Comparison of ENCODE assay signal across 9 cellular contexts in the genomic region with DNA sequence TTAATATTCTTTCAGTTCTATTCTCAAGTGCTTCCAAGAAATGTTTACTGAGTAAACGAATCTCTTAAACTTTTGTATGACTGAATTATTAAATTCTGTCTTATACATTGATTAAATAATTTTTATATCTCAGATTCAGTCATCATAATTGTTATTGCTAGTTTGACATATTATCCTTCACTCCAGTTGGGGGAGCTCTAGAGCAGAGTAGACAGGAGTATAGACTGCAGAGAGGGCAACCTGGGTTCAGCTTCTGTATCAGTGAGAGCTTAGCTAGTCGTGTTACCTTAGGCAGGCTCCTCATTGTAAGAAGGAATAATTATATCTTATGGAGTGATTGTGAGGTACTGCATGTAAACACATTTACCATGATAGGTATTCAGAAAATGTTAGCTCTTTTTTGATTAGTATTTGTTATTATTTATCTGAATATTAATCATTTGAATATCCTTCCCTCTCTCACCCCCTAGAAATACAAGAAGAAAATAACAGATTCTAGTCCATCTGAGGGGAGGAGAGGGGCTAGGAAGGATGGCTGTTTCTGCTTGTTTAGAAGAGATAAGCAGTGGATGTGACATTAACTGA. TPM values are rescaled to one million over a fixed set of nuclear protein-coding genes. Genes with fewer than 3 reads are reported as not detected.
A peak's percentile ranks its signal among the peaks of the same experiment; 100 is the strongest.
DNase-seq lines count a peak whose midpoint lies in the region; ATAC-seq, FAIRE-seq and TF ChIP-seq lines count a peak whose summit lies in the region.
"Had no signal": no experiment of that assay in that cellular context is flagged by ENCODE, and none has a peak within 500 bp of the region (broad histone marks: within the 10 kb centered on the region; RNA-seq: fewer than 3 reads in every experiment).

No MANE protein-coding gene starts in this region.

- H3K27ac ChIP-seq in thyroid gland, result no peak overlapping the region
- no peak overlapping the region for H3K27ac ChIP-seq in suprapubic skin

- peak; percentile 84 for ATAC-seq in GM18870 (IDR thresholded peaks at IDR 0.05; ENCODE audit: unreplicated experiment)
- peak; percentile 93 for ATAC-seq in HG03039 (IDR thresholded peaks at IDR 0.05; ENCODE audit: unreplicated experiment)
- ATAC-seq in activated naive CD8-positive, alpha-beta T cell treated with anti-CD3 and anti-CD28 coated beads, Interleukin-2, amount 50 U/mL, for 24 hours, result peak; percentile 84

- no peaks in the 10 kb centered on the region for H3K9me3 Mint-ChIP-seq in activated naive CD8-positive, alpha-beta T cell treated with anti-CD3 and anti-CD28 coated beads, Interleukin-2, amount 50 U/mL, for 24 hours
- H3K9me3 Mint-ChIP-seq: stimulated activated naive CD8-positive, alpha-beta T cell treated with anti-CD3 and anti-CD28 coated beads, Interleukin-15, Interleukin-2, amounts not matched to agents 100 ng/mL and 50 ng/mL, for 24 hours had no signal

- H3K4me1 ChIP-seq in thyroid gland, result no peaks in the 10 kb centered on the region
- no peaks in the 10 kb centered on the region for H3K4me1 ChIP-seq in suprapubic skin

- no peaks in the 10 kb centered on the region for H3K27me3 Mint-ChIP-seq in activated naive CD8-positive, alpha-beta T cell treated with anti-CD3 and anti-CD28 coated beads, Interleukin-2, amount 50 U/mL, for 24 hours
- H3K27me3 Mint-ChIP-seq: stimulated activated naive CD8-positive, alpha-beta T cell treated with anti-CD3 and anti-CD28 coated beads, Interleukin-15, Interleukin-2, amounts not matched to agents 100 ng/mL and 50 ng/mL, for 24 hours had no signal

- H3K9me3 ChIP-seq in thyroid gland (no peaks in the 10 kb centered on the region), suprapubic skin (no peaks in the 10 kb centered on the region)

- intact Hi-C loops in thyroid gland (cut with DNase I), result no loop called here

- no peak for FAIRE-seq in D721Med (lab: Jason Lieb, UNC)

- 21 to 27% methylated on average over 2 of the region's 2 CpGs for whole genome bisulfite sequencing in thyroid gland, 2 donors
- 35% methylated on average over 2 of the region's 2 CpGs for whole genome bisulfite sequencing in suprapubic skin

- H3K4me1 Mint-ChIP-seq in activated naive CD8-positive, alpha-beta T cell treated with anti-CD3 and anti-CD28 coated beads, Interleukin-2, amount 50 U/mL, for 24 hours, result peaks cover 10% of the 10 kb centered on the region

- TF ChIP-seq EP300 in suprapubic skin (IDR thresholded peaks at IDR 0.05), result no peak

- peaks cover 15% of the 10 kb centered on the region for H3K36me3 Mint-ChIP-seq in activated naive CD8-positive, alpha-beta T cell treated with anti-CD3 and anti-CD28 coated beads, Interleukin-2, amount 50 U/mL, for 24 hours (ENCODE audit: low read depth)

- TF ChIP-seq POLR2A in thyroid gland (IDR thresholded peaks at IDR 0.05) (no peak), suprapubic skin (IDR thresholded peaks at IDR 0.05) (no peak)

- DNase-seq in D721Med (ENCODE audit: insufficient read length, low spot score), result no peak
- peak; percentile 40 for DNase-seq in NCI-H460 (ENCODE audit: extremely low read depth, low read depth)
- DNase-seq in activated naive CD8-positive, alpha-beta T cell treated with anti-CD3 and anti-CD28 coated beads, Interleukin-2, amount 50 U/mL, for 24 hours, result peak; percentile 7
- DNase-seq in iPS-NIHi7 (ENCODE audit: extremely low spot score), result peak; percentile 58
- DNase-seq in thyroid gland, result peak in 1 of 2 donors; percentile 2
- no peak for DNase-seq in suprapubic skin (ENCODE audit: low spot score in 2 of 2)

- H3K27me3 ChIP-seq in thyroid gland, result no peaks in the 10 kb centered on the region
- no peaks in the 10 kb centered on the region for H3K27me3 ChIP-seq in suprapubic skin

- H3K36me3 ChIP-seq in thyroid gland (no peaks in the 10 kb centered on the region), suprapubic skin (peaks cover 27% of the 10 kb centered on the region)

- H3K27ac Mint-ChIP-seq in activated naive CD8-positive, alpha-beta T cell treated with anti-CD3 and anti-CD28 coated beads, Interleukin-2, amount 50 U/mL, for 24 hours, result no peak overlapping the region
- H3K27ac Mint-ChIP-seq: stimulated activated naive CD8-positive, alpha-beta T cell treated with anti-CD3 and anti-CD28 coated beads, Interleukin-15, Interleukin-2, amounts not matched to agents 100 ng/mL and 50 ng/mL, for 24 hours had no signal

- no peak overlapping the region for H3K4me3 Mint-ChIP-seq in activated naive CD8-positive, alpha-beta T cell treated with anti-CD3 and anti-CD28 coated beads, Interleukin-2, amount 50 U/mL, for 24 hours
- H3K4me3 Mint-ChIP-seq: stimulated activated naive CD8-positive, alpha-beta T cell treated with anti-CD3 and anti-CD28 coated beads, Interleukin-15, Interleukin-2, amounts not matched to agents 100 ng/mL and 50 ng/mL, for 24 hours had no signal

- peak; percentile 59 for TF ChIP-seq CTCF in D721Med (IDR thresholded peaks at IDR 0.05; ENCODE audit: insufficient read depth, missing control alignments)
- TF ChIP-seq CTCF in thyroid gland (IDR thresholded peaks at IDR 0.05), result peak in 5 of 6 experiments; percentile 36 to 74 (median 43)
- TF ChIP-seq CTCF in suprapubic skin (IDR thresholded peaks at IDR 0.05), result peak in 1 of 2 donors; percentile 51

- no peak overlapping the region for H3K4me3 ChIP-seq in thyroid gland (replicated peaks in 1 of 3)
- no peak overlapping the region for H3K4me3 ChIP-seq in suprapubic skin

RNA-seq across cellular contexts. Expression of a gene that starts 31.0 kb away (rescaled TPM):
- 0.22 and 0.29 TPM in 2 replicates for total RNA-seq in NCI-H460 (2014; rRNA removed; shearing (Covaris generic))
- 0.93 TPM in 1 of 2 replicates, not detected in the other for polyA plus RNA-seq in NCI-H460 (2014; cell fraction: nucleus; rRNA removed)
- total RNA-seq in thyroid gland (1 to 10 TPM in 2 of 4 donors, under 1 TPM in 1, not detected in 1; 0.49 to 2.6 (median 1.1) TPM), suprapubic skin (under 1 TPM in 3 of 4 donors, not detected in 1; 0.40 to 0.76 (median 0.52) TPM)

RNA-seq across cellular contexts. Expression of a gene that starts 31.1 kb away (rescaled TPM):
- total RNA-seq in NCI-H460 (2014; rRNA removed; shearing (Covaris generic)), result 66.4 and 67.4 TPM in 2 replicates
- polyA plus RNA-seq in NCI-H460 (2014; cell fraction: nucleus; rRNA removed), result 17.3 and 33.0 TPM in 2 replicates
- total RNA-seq in thyroid gland (10 to 100 TPM; 55.9 to 75.3 (median 60.5) TPM), suprapubic skin (10 to 100 TPM; 49.0 to 82.2 (median 57.6) TPM)

Comparison
In these comparisons a context has a peak if more than half of its experiments do, and no peak if none do; other contexts are left out.
1. DNase-seq: peak in NCI-H460 (single experiment), activated naive CD8-positive, alpha-beta T cell treated with anti-CD3 and anti-CD28 coated beads, Interleukin-2, amount 50 U/mL, for 24 hours (single experiment) and iPS-NIHi7 (single experiment); none in D721Med (single experiment) and suprapubic skin (0 of 2).
2. Peak in every context shown above with its lines, with median percentiles within 50 percentile points of each other: ATAC-seq.